ENCODE assay signal across 16 cellular contexts in the genomic region with DNA sequence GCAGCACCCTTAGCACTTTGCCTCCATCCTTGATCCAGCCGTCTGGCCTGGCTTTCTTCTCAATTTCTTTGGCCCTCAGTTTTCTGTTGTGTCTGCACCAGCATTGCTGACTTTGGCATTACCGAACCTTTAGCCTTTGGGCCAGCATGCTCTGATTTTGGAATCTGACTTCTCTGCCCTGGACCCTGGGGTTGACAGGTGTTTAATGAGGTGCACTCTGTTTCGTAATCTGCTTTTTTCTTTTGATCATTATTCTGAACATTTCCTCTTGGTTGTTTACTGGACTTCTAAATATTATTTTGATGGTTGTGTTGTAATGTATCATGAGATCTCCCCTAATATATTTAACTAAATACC.
DNase-seq lines count a peak whose midpoint lies in the region; FAIRE-seq and TF ChIP-seq lines count a peak whose summit lies in the region.
"Had no signal": no experiment of that assay in that cellular context is flagged by ENCODE, and none has a peak within 500 bp of the region (broad histone marks: within the 10 kb centered on the region; RNA-seq: fewer than 3 reads in every experiment).

No MANE protein-coding gene starts in this region.

- no peaks in the 10 kb centered on the region for H3K9me2 ChIP-seq in MM.1S (replicated peaks; ENCODE audit: insufficient read depth, low read length)

- peak overlapping the region; percentile 67 for H3K9ac ChIP-seq in MM.1S (ENCODE audit: low read length)

- H3K9me3 ChIP-seq in MM.1S (replicated peaks; ENCODE audit: insufficient read depth, low read length) = no peaks in the 10 kb centered on the region
- H3K9me3 ChIP-seq in esophagus (ENCODE audit: control insufficient read depth in 2 of 2, insufficient read depth in 1 of 2, low read depth in 1 of 2, low read length in 1 of 2) = no peaks in the 10 kb centered on the region
- H3K9me3 ChIP-seq in small intestine (ENCODE audit: control insufficient read depth, low read depth) = no peaks in the 10 kb centered on the region
- H3K9me3 ChIP-seq: BE2C had no signal

- DNase-seq in MM.1S (no peak), small intestine (no peak), RPMI8226 (no peak), kidney glomerular epithelial cell (lab: John Stamatoyannopoulos, UW) (no peak), occipital lobe (lab: John Stamatoyannopoulos, UW) (no peak)
- DNase-seq: activated naive CD4-positive, alpha-beta T cell treated with Interleukin-2 at 50 U/mL for 16 hours; BE2C; DMS153; islet precursor cell; NCI-H1694; PC-9 had no signal

- H3K4me1 ChIP-seq in MM.1S (ENCODE audit: low read length) (peaks cover 50% of the 10 kb centered on the region), esophagus (ENCODE audit: control insufficient read depth in 2 of 2, insufficient read depth in 2 of 2, low read length in 1 of 2) (peaks cover 0 to 8% of the 10 kb centered on the region in 2 donors), small intestine (ENCODE audit: control insufficient read depth in 2 of 2, insufficient read depth in 1 of 2, low read depth in 1 of 2, low read length in 1 of 2) (peaks cover 0 to 3% of the 10 kb centered on the region in 2 donors)
- H3K4me1 ChIP-seq: BE2C had no signal

- peak overlapping the region; percentile 57 for H2AFZ ChIP-seq in MM.1S (ENCODE audit: low read length)
- H2AFZ ChIP-seq: PC-9 had no signal

- H3K79me2 ChIP-seq in MM.1S (ENCODE audit: low read length) = no peaks in the 10 kb centered on the region

- H4K20me1 ChIP-seq in MM.1S (ENCODE audit: insufficient read depth, low read length) = no peaks in the 10 kb centered on the region

- peak overlapping the region; percentile 91 for H3K27ac ChIP-seq in MM.1S (ENCODE audit: low read length)
- H3K27ac ChIP-seq in esophagus (ENCODE audit: low read depth in 2 of 2, low read length in 1 of 2) = peak overlapping the region; percentile 74 to 81
- peak overlapping the region; percentile 74 to 87 for H3K27ac ChIP-seq in small intestine (ENCODE audit: low read depth in 1 of 2, low read length in 1 of 2)
- H3K27ac ChIP-seq: coronary artery, PC-9 had no signal

- no peak for TF ChIP-seq CTCF in MM.1S (IDR thresholded peaks at IDR 0.05; ENCODE audit: low read length)

- no peaks in the 10 kb centered on the region for H3K27me3 ChIP-seq in MM.1S (replicated peaks; ENCODE audit: insufficient read depth, low read length)
- H3K27me3 ChIP-seq in esophagus (ENCODE audit: control insufficient read depth in 1 of 2, insufficient read depth in 2 of 2, low read length in 2 of 2) = no peaks in the 10 kb centered on the region
- H3K27me3 ChIP-seq in small intestine (ENCODE audit: control insufficient read depth in 2 of 2, insufficient read depth in 2 of 2, low read length in 2 of 2) = no peaks in the 10 kb centered on the region
- H3K27me3 ChIP-seq: BE2C had no signal

- peak overlapping the region; percentile 1; the same call in 1 of the 2 replicates for H3K4me3 ChIP-seq in GM08714 (ENCODE audit: low read length)
- no peak overlapping the region for H3K4me3 ChIP-seq in MM.1S (ENCODE audit: low read length)
- no peak overlapping the region for H3K4me3 ChIP-seq in esophagus (ENCODE audit: low read depth in 1 of 2, low read length in 2 of 2)
- no peak overlapping the region for H3K4me3 ChIP-seq in small intestine (ENCODE audit: low read depth in 1 of 2, low read length in 2 of 2)
- H3K4me3 ChIP-seq: coronary artery, PC-9 had no signal

- no peaks in the 10 kb centered on the region for H3K36me3 ChIP-seq in MM.1S (replicated peaks; ENCODE audit: insufficient read depth, low read length)
- no peaks in the 10 kb centered on the region for H3K36me3 ChIP-seq in esophagus (ENCODE audit: control insufficient read depth in 2 of 2, insufficient read depth in 2 of 2, low read length in 1 of 2)
- no peaks in the 10 kb centered on the region for H3K36me3 ChIP-seq in small intestine (ENCODE audit: control insufficient read depth in 2 of 2, insufficient read depth in 2 of 2, low read length in 2 of 2)
- H3K36me3 ChIP-seq: BE2C had no signal

- H3F3A ChIP-seq in MM.1S (ENCODE audit: insufficient read depth, low read length) = peaks cover 44% of the 10 kb centered on the region

- WGBS in esophagus, 2 donors = 75 to 76% methylated on average over 3 of the region's 3 CpGs
- WGBS in small intestine, 3 donors = 25 to 70% (median 54%) methylated on average over 3 of the region's 3 CpGs

- peak overlapping the region; percentile 87 for H3K4me2 ChIP-seq in MM.1S (ENCODE audit: low read depth, low read length)

- no peak for FAIRE-seq in small intestine (lab: Jason Lieb, UNC)
- FAIRE-seq: H1, TTC549 had no signal
